Comparison of ENCODE assay signal across 8 cellular contexts in the genomic region with DNA sequence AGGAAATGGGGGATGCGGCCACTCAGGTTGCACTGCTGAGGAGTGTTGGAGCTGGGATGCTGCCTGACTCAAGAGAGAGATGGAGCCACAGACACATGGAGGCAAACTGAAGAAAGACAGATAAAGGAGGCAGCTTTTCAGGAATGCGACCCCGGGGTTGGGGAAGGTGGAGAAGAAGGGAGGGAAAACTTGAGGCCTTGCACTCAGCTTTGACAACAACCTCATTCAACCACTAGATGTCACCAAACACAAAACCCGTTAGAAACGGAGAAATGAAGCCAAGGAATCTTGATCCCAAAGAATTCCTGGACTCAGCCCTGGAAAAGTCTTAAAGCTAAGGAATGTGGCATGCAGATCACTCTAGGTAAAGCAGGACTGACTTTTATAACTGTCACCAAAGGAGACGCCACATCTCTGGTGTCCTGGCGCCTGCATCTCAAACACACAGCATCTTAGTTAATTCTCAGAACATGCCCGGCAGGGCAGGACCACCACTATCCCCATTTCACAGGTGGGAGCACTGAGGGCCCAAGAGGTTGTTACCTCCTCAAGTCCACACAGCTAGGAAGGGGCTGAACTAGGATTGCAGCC. TPM values are rescaled to one million over a fixed set of nuclear protein-coding genes. Genes with fewer than 3 reads are reported as not detected.
DNase-seq lines count a peak whose midpoint lies in the region; ATAC-seq and TF ChIP-seq lines count a peak whose summit lies in the region.

No MANE protein-coding gene starts in this region.

- no peak for ATAC-seq in HG02759 (IDR thresholded peaks at IDR 0.05; ENCODE audit: unreplicated experiment)

- H3K9me2 ChIP-seq in DOHH2 (replicated peaks; ENCODE audit: control insufficient read depth, low read length) (no peaks in the 10 kb centered on the region), hepatocyte (replicated peaks; ENCODE audit: insufficient read depth) (no peaks in the 10 kb centered on the region)

- DNase-seq in HuH-7 (ENCODE audit: low spot score) (peak; percentile 84), adipocyte (ENCODE audit: low read depth) (peak; percentile 87), hepatocyte (ENCODE audit: low spot score) (peak; percentile 81), stomach (no peak), amniotic stem cell (lab: John Stamatoyannopoulos, UW) (no peak)
- no peak for DNase-seq in activated T-cell treated with anti-CD3 and anti-CD28 coated beads, Interleukin-2, amount 50 U/mL, for 24 hours

- TF ChIP-seq CTCF in DOHH2 (IDR thresholded peaks at IDR 0.05; ENCODE audit: low read depth, low read length, poor library complexity, severe bottlenecking) (peak; percentile 73), hepatocyte (IDR thresholded peaks at IDR 0.05; ENCODE audit: poor library complexity) (peak; percentile 71), stomach (IDR thresholded peaks at IDR 0.05) (peak in 5 of 7 experiments; percentile 60 to 83 (median 76))

- TF ChIP-seq POLR2A in stomach (IDR thresholded peaks at IDR 0.05) = no peak

- H3K27ac ChIP-seq in DOHH2 (ENCODE audit: low read depth, low read length) (no peak overlapping the region), hepatocyte (peak overlapping the region; percentile 94), stomach (peak overlapping the region in 2 of 5 donors; percentile 83)

- peaks cover 12% of the 10 kb centered on the region for H3K27me3 Mint-ChIP-seq in activated T-cell treated with anti-CD3 and anti-CD28 coated beads, Interleukin-2, amount 50 U/mL, for 24 hours

- H3K9ac ChIP-seq in adipocyte (ENCODE audit: low read length) = peak overlapping the region; percentile 68

- H3K27me3 ChIP-seq in DOHH2 (ENCODE audit: control insufficient read depth, low read length) (no peaks in the 10 kb centered on the region), adipocyte (replicated peaks; ENCODE audit: control insufficient read depth, insufficient read depth, low read length) (no peaks in the 10 kb centered on the region), hepatocyte (no peaks in the 10 kb centered on the region), stomach (no peaks in the 10 kb centered on the region)

- no peak overlapping the region for H3K27ac Mint-ChIP-seq in activated T-cell treated with anti-CD3 and anti-CD28 coated beads, Interleukin-2, amount 50 U/mL, for 24 hours

- H3K4me1 ChIP-seq in DOHH2 (ENCODE audit: control insufficient read depth, low read length) (no peaks in the 10 kb centered on the region), adipocyte (ENCODE audit: control insufficient read depth, insufficient read depth, low read length) (peaks cover 37% of the 10 kb centered on the region), hepatocyte (ENCODE audit: insufficient read depth) (peaks cover 33% of the 10 kb centered on the region), stomach (peaks cover 23 to 42% (median 35%) of the 10 kb centered on the region in 4 donors)

- H3K4me1 Mint-ChIP-seq in activated T-cell treated with anti-CD3 and anti-CD28 coated beads, Interleukin-2, amount 50 U/mL, for 24 hours (ENCODE audit: low read depth) = peaks cover 1% of the 10 kb centered on the region

- no peak for TF ChIP-seq EP300 in stomach (IDR thresholded peaks at IDR 0.05)

- H2AFZ ChIP-seq in hepatocyte = no peak overlapping the region

- peaks cover 3% of the 10 kb centered on the region for H3K9me3 Mint-ChIP-seq in activated T-cell treated with anti-CD3 and anti-CD28 coated beads, Interleukin-2, amount 50 U/mL, for 24 hours

- H3K79me2 ChIP-seq in DOHH2 (ENCODE audit: control insufficient read depth, low read length) = no peaks in the 10 kb centered on the region
- H3K79me2 ChIP-seq in hepatocyte = no peaks in the 10 kb centered on the region

- H3K36me3 ChIP-seq in DOHH2 (ENCODE audit: control insufficient read depth, low read length) (no peaks in the 10 kb centered on the region), adipocyte (ENCODE audit: control insufficient read depth, insufficient read depth, low read length, severe bottlenecking) (no peaks in the 10 kb centered on the region), hepatocyte (replicated peaks; ENCODE audit: insufficient read depth, low read depth) (no peaks in the 10 kb centered on the region), stomach (no peaks in the 10 kb centered on the region)

- H3K9me3 ChIP-seq in DOHH2 (ENCODE audit: control insufficient read depth, insufficient read depth, low read length) (no peaks in the 10 kb centered on the region), adipocyte (ENCODE audit: control insufficient read depth, low read length) (no peaks in the 10 kb centered on the region), hepatocyte (ENCODE audit: low read depth) (no peaks in the 10 kb centered on the region), stomach (no peaks in the 10 kb centered on the region)

- H3K4me3 ChIP-seq in DOHH2 (ENCODE audit: low read length) = no peak overlapping the region
- H3K4me3 ChIP-seq in adipocyte (ENCODE audit: low read length) = no peak overlapping the region
- no peak overlapping the region for H3K4me3 ChIP-seq in hepatocyte
- no peak overlapping the region for H3K4me3 ChIP-seq in stomach

- 40% methylated on average over 8 of the region's 8 CpGs for WGBS in hepatocyte (ENCODE audit: low lambda C conversion rate, missing lambda C conversion rate)
- 35 to 49% (median 42%) methylated on average over 8 of the region's 8 CpGs for WGBS in stomach, 5 donors

- intact Hi-C loops in stomach (cut with DNase I; ENCODE audit: low total_unique reads) = loop anchor here (5.0 kb wide), 1 partner anchor 180 kb away; no protein-coding TSS in a partner anchor

- H4K20me1 ChIP-seq in DOHH2 (ENCODE audit: control insufficient read depth, insufficient read depth, low read depth, low read length) (no peaks in the 10 kb centered on the region), hepatocyte (ENCODE audit: insufficient read depth, poor library complexity, severe bottlenecking) (no peaks in the 10 kb centered on the region)

- H3K4me2 ChIP-seq in DOHH2 (ENCODE audit: low read length) (no peak overlapping the region), hepatocyte (no peak overlapping the region)

- no peaks in the 10 kb centered on the region for H3F3A ChIP-seq in DOHH2 (ENCODE audit: control insufficient read depth, insufficient read depth)

- no peak overlapping the region for H3K4me3 Mint-ChIP-seq in activated T-cell treated with anti-CD3 and anti-CD28 coated beads, Interleukin-2, amount 50 U/mL, for 24 hours

- no peaks in the 10 kb centered on the region for H3K36me3 Mint-ChIP-seq in activated T-cell treated with anti-CD3 and anti-CD28 coated beads, Interleukin-2, amount 50 U/mL, for 24 hours (ENCODE audit: low read depth)

RNA-seq across cellular contexts. Expression of a gene that starts 59.6 kb away (rescaled TPM):
- total RNA-seq in hepatocyte (185 and 195 TPM in 2 replicates), stomach (10 to 100 TPM in 3 of 5 donors, under 1 TPM in 2; 0.58 to 42.3 (median 17.4) TPM)
- polyA plus RNA-seq in hepatocyte (325 and 347 TPM in 2 replicates), stomach (10 to 100 TPM; 21.0 to 60.2 (median 45.5) TPM)

Comparison
In these comparisons a context has a peak if more than half of its experiments do, and no peak if none do; other contexts are left out.
1. DNase-seq: peak in HuH-7 (single experiment), adipocyte (single experiment) and hepatocyte (single experiment); none in stomach (single experiment), amniotic stem cell (single experiment) and activated T-cell treated with anti-CD3 and anti-CD28 coated beads, Interleukin-2, amount 50 U/mL, for 24 hours (single experiment).
2. Peak in every context shown above with its lines, with median percentiles within 50 percentile points of each other: CTCF ChIP-seq.